In the genomic region with DNA sequence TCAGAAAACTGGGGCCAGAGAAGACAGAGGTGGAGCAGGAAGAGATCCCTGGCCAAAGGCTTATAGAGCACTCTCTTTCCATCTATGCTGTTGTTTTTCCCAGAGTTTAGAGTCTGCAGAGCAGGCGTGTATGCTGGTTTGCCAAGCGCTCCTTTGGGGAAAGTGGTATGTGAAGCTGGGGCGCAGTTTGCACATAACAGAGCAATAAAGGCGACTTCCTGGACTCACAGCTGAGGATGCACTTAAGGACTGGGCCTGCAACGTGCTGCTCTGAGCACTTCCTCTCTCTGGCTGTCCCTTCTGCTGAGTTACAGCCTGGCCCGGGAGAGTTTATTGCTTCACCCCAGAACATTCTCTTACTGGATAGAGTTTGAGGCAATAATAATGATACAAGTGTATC, we compare ENCODE assay signal across 10 cellular contexts. TPM values are rescaled to one million over a fixed set of nuclear protein-coding genes. Genes with fewer than 3 reads are reported as not detected.
DNase-seq lines count a peak whose midpoint lies in the region; ATAC-seq and TF ChIP-seq lines count a peak whose summit lies in the region.
"Had no signal": no experiment of that assay in that cellular context is flagged by ENCODE, and none has a peak within 500 bp of the region (broad histone marks: within the 10 kb centered on the region; RNA-seq: fewer than 3 reads in every experiment).

No MANE protein-coding gene starts in this region.

- H3K27ac ChIP-seq in gastrocnemius medialis = peak overlapping the region; percentile 38 to 80 (median 69)

- no peak for TF ChIP-seq POLR2A in gastrocnemius medialis (IDR thresholded peaks at IDR 0.05)

- in situ Hi-C loops in gastrocnemius medialis (cut with MboI; ENCODE audit: low sequenced_read_pairs in 4 of 4) (loop anchor here in 1 of 4 donors (10.0 kb wide), 1 partner anchor 444 kb away; no protein-coding TSS in a partner anchor), ACHN (cut with HindIII; ENCODE audit: low pct_ligation_motif_present, low pct_unique_long_range_greater_than_20kb, low sequenced_read_pairs) (no loop called here)

- H3K4me3 ChIP-seq in gastrocnemius medialis = no peak overlapping the region

- H3K4me1 Mint-ChIP-seq in T-helper 2 cell treated with Interferon-gamma antibody and Interleukin-4, amounts not matched to agents 5 μg/mL and 100 μg/mL, for 36 hours (ENCODE audit: low read depth) = peaks cover 12% of the 10 kb centered on the region

- DNase-seq in DMS153 treated with DMSO at 0.1 percent for 48 hours (lab: John Stamatoyannopoulos, UW; ENCODE audit: unreplicated experiment) (peak; percentile 30), germinal center (ENCODE audit: low spot score) (peak; percentile 24), gastrocnemius medialis (peak; percentile 57 to 83), ACHN (no peak), SW 1271 (lab: John Stamatoyannopoulos, UW) (no peak)
- DNase-seq in T-helper 2 cell treated with Interferon-gamma antibody and Interleukin-4, amounts not matched to agents 5 μg/mL and 100 μg/mL, for 36 hours (ENCODE audit: low spot score) = no peak
- DNase-seq: NCI-H1694 had no signal

- H3K27me3 ChIP-seq in gastrocnemius medialis = no peaks in the 10 kb centered on the region

- peaks cover 18% of the 10 kb centered on the region for H3K9me3 Mint-ChIP-seq in T-helper 2 cell treated with Interferon-gamma antibody and Interleukin-4, amounts not matched to agents 5 μg/mL and 100 μg/mL, for 36 hours

- peaks cover 0 to 13% of the 10 kb centered on the region in 2 donors for H3K4me1 ChIP-seq in gastrocnemius medialis
- H3K4me1 ChIP-seq: parathyroid adenoma had no signal

- H3K27me3 Mint-ChIP-seq in T-helper 2 cell treated with Interferon-gamma antibody and Interleukin-4, amounts not matched to agents 5 μg/mL and 100 μg/mL, for 36 hours (ENCODE audit: low read depth) = no peaks in the 10 kb centered on the region

- H3K27ac Mint-ChIP-seq in T-helper 2 cell treated with Interferon-gamma antibody and Interleukin-4, amounts not matched to agents 5 μg/mL and 100 μg/mL, for 36 hours = peak overlapping the region; percentile 46

- intact Hi-C loops in gastrocnemius medialis (cut with DNase I; ENCODE audit: low total_unique reads) = no loop called here

- H3K36me3 Mint-ChIP-seq in T-helper 2 cell treated with Interferon-gamma antibody and Interleukin-4, amounts not matched to agents 5 μg/mL and 100 μg/mL, for 36 hours (ENCODE audit: low read depth) = peaks cover 5% of the 10 kb centered on the region

- no peaks in the 10 kb centered on the region for H3K36me3 ChIP-seq in gastrocnemius medialis

- H3K9me3 ChIP-seq in gastrocnemius medialis = no peaks in the 10 kb centered on the region

- peak; percentile 91 to 94 for ATAC-seq in gastrocnemius medialis
- ATAC-seq in GM18861 (IDR thresholded peaks at IDR 0.05; ENCODE audit: unreplicated experiment) = no peak
- ATAC-seq in HG02642 (IDR thresholded peaks at IDR 0.05; ENCODE audit: poor library complexity, unreplicated experiment) = no peak

- TF ChIP-seq CTCF in gastrocnemius medialis (IDR thresholded peaks at IDR 0.05 in 4 of 5, conservative IDR thresholded peaks at IDR 0.05 in 1 of 5) = no peak

- H3K4me3 Mint-ChIP-seq in T-helper 2 cell treated with Interferon-gamma antibody and Interleukin-4, amounts not matched to agents 5 μg/mL and 100 μg/mL, for 36 hours = no peak overlapping the region

RNA-seq across cellular contexts. Expression of a gene that starts 41.7 kb away (rescaled TPM):
- 10 to 100 TPM; 24.5 to 35.3 (median 30.2) TPM for total RNA-seq in gastrocnemius medialis

RNA-seq across cellular contexts. Expression of a gene that starts 41.9 kb away (rescaled TPM):
- total RNA-seq in gastrocnemius medialis = under 1 TPM; 0.07 to 0.70 (median 0.33) TPM

Comparison
In these comparisons a context has a peak if more than half of its experiments do, and no peak if none do; other contexts are left out.
1. DNase-seq: peak in DMS153 treated with DMSO at 0.1 percent for 48 hours (single experiment), germinal center (single experiment) and gastrocnemius medialis (2 of 2); none in T-helper 2 cell treated with Interferon-gamma antibody and Interleukin-4, amounts not matched to agents 5 μg/mL and 100 μg/mL, for 36 hours (single experiment), ACHN (single experiment) and SW 1271 (0 of 2).
2. ATAC-seq: peak in gastrocnemius medialis (2 of 2); none in GM18861 (single experiment) and HG02642 (single experiment).